Comparison of ENCODE assay signal across 1 cellular context in the genomic region with DNA sequence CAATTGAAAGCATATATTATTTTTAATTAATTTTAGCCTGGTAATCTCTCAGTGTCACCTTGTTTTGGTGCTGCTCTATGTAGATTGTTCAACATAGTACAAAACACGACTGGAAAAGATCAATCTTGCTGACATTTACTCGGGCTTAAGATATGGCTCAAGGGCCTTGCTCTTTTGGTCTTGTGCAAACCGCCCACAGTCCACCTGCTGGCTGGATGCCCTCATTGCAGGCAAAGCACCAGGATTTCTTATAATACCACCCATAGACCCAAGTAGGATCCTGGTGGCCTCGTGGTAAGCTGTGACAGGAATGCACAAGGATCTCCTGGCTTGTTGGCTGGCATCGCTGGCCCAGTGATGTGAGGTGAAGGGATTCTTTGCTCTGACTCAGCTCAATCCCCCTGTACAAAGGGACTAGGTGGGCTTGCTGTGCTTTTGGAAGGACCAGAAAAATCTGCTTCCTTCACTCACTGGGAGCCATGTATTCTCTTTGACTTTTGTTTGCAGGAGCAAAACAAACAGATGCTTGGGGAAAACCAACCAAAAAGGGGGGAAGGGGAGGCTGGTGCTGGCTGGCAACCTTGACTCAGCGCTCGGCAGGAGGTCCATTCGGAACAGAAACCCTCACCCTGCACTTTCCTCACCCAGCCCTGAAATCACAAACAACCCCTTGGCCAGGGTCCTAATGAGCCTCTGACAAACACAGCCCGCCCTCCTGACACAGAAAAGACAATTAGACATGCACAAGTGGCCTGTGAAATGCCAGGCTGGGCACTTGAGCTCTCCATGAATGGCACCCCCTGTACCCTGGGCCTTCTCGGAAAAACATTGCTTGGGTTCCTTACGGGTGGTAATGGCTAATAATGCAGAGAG.
TF ChIP-seq lines count a peak whose summit lies in the region.

No MANE protein-coding gene starts in this region.

TF ChIP-seq in HepG2, 621 proteins besides CTCF, POLR2A, EP300 and RAD21 (continued from another document and continues in another):
- TF ChIP-seq, protein P1, sequence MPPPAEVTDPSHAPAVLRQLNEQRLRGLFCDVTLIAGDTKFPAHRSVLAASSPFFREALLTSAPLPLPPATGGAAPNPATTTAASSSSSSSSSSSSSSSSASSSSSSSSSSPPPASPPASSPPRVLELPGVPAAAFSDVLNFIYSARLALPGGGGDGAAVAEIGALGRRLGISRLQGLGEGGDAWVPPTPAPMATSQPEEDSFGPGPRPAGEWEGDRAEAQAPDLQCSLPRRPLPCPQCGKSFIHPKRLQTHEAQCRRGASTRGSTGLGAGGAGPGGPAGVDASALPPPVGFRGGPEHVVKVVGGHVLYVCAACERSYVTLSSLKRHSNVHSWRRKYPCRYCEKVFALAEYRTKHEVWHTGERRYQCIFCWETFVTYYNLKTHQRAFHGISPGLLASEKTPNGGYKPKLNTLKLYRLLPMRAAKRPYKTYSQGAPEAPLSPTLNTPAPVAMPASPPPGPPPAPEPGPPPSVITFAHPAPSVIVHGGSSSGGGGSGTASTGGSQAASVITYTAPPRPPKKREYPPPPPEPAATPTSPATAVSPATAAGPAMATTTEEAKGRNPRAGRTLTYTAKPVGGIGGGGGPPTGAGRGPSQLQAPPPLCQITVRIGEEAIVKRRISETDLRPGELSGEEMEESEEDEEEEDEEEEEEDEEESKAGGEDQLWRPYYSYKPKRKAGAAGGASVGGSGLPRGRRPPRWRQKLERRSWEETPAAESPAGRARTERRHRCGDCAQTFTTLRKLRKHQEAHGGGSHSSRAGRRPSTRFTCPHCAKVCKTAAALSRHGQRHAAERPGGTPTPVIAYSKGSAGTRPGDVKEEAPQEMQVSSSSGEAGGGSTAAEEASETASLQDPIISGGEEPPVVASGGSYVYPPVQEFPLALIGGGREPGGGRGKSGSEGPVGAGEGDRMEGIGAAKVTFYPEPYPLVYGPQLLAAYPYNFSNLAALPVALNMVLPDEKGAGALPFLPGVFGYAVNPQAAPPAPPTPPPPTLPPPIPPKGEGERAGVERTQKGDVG (CRISPR knock-in tag; IDR thresholded peaks at IDR 0.05; ENCODE audit: borderline replicate concordance): peak; percentile 61; the same call in 1 of the 2 replicates
- TF ChIP-seq ATF7 (IDR thresholded peaks at IDR 0.05) (no peak), ATF7 (CRISPR knock-in tag; IDR thresholded peaks at IDR 0.05) (no peak), HMG20A (CRISPR knock-in tag; IDR thresholded peaks at IDR 0.05; ENCODE audit: borderline replicate concordance) (peak; percentile 24; the same call in 1 of the 2 replicates), ZNF333 (CRISPR knock-in tag; IDR thresholded peaks at IDR 0.05; ENCODE audit: borderline replicate concordance) (no peak), TARDBP (CRISPR knock-in tag; IDR thresholded peaks at IDR 0.05) (no peak), ZNF644 (CRISPR knock-in tag; IDR thresholded peaks at IDR 0.05; ENCODE audit: low read depth) (0 out of 2 replicates have a peak, but pooled peaks have one; percentile 36), GLI4 (CRISPR knock-in tag; IDR thresholded peaks at IDR 0.05; ENCODE audit: borderline replicate concordance) (no peak), JARID2 (CRISPR knock-in tag; IDR thresholded peaks at IDR 0.05; ENCODE audit: insufficient replicate concordance) (no peak), KDM5A (IDR thresholded peaks at IDR 0.05; ENCODE audit: borderline replicate concordance, low read length) (no peak), TAF1 (CRISPR knock-in tag; IDR thresholded peaks at IDR 0.05) (no peak), ZNF841 (CRISPR knock-in tag; IDR thresholded peaks at IDR 0.05; ENCODE audit: borderline replicate concordance) (no peak), FOXK1 (CRISPR knock-in tag; IDR thresholded peaks at IDR 0.05; ENCODE audit: borderline replicate concordance, low read depth) (no peak), ZSCAN9 (CRISPR knock-in tag; IDR thresholded peaks at IDR 0.05; ENCODE audit: borderline replicate concordance) (0 out of 2 replicates have a peak, but pooled peaks have one; percentile 48), PCBP2 (optimal IDR thresholded peaks at IDR 0.05; ENCODE audit: low read depth, low read length, poor library complexity, severe bottlenecking) (no peak), NFKB2 (CRISPR knock-in tag; IDR thresholded peaks at IDR 0.05; ENCODE audit: borderline replicate concordance) (no peak; the same call in 1 of the 2 replicates), ATF1 (CRISPR knock-in tag; IDR thresholded peaks at IDR 0.05) (no peak), RBM22 (optimal IDR thresholded peaks at IDR 0.05; ENCODE audit: low read length) (no peak), ZMYM4 (CRISPR knock-in tag; IDR thresholded peaks at IDR 0.05) (peak; percentile 93), AGO2 (optimal IDR thresholded peaks at IDR 0.05; ENCODE audit: low read depth, low read length) (no peak), GTF3A (CRISPR knock-in tag; conservative IDR thresholded peaks at IDR 0.05) (no peak), TEAD2 (CRISPR knock-in tag; IDR thresholded peaks at IDR 0.05) (no peak), MBD4 (IDR thresholded peaks at IDR 0.05; ENCODE audit: borderline replicate concordance, low read length) (no peak), ZNF570 (CRISPR knock-in tag; IDR thresholded peaks at IDR 0.05; ENCODE audit: borderline replicate concordance) (no peak), RFXANK (CRISPR knock-in tag; IDR thresholded peaks at IDR 0.05) (no peak), ZNF468 (CRISPR knock-in tag; IDR thresholded peaks at IDR 0.05) (no peak), SRY (CRISPR knock-in tag; IDR thresholded peaks at IDR 0.05) (0 out of 2 replicates have a peak, but pooled peaks have one; percentile 19)
- TF ChIP-seq, protein P2, sequence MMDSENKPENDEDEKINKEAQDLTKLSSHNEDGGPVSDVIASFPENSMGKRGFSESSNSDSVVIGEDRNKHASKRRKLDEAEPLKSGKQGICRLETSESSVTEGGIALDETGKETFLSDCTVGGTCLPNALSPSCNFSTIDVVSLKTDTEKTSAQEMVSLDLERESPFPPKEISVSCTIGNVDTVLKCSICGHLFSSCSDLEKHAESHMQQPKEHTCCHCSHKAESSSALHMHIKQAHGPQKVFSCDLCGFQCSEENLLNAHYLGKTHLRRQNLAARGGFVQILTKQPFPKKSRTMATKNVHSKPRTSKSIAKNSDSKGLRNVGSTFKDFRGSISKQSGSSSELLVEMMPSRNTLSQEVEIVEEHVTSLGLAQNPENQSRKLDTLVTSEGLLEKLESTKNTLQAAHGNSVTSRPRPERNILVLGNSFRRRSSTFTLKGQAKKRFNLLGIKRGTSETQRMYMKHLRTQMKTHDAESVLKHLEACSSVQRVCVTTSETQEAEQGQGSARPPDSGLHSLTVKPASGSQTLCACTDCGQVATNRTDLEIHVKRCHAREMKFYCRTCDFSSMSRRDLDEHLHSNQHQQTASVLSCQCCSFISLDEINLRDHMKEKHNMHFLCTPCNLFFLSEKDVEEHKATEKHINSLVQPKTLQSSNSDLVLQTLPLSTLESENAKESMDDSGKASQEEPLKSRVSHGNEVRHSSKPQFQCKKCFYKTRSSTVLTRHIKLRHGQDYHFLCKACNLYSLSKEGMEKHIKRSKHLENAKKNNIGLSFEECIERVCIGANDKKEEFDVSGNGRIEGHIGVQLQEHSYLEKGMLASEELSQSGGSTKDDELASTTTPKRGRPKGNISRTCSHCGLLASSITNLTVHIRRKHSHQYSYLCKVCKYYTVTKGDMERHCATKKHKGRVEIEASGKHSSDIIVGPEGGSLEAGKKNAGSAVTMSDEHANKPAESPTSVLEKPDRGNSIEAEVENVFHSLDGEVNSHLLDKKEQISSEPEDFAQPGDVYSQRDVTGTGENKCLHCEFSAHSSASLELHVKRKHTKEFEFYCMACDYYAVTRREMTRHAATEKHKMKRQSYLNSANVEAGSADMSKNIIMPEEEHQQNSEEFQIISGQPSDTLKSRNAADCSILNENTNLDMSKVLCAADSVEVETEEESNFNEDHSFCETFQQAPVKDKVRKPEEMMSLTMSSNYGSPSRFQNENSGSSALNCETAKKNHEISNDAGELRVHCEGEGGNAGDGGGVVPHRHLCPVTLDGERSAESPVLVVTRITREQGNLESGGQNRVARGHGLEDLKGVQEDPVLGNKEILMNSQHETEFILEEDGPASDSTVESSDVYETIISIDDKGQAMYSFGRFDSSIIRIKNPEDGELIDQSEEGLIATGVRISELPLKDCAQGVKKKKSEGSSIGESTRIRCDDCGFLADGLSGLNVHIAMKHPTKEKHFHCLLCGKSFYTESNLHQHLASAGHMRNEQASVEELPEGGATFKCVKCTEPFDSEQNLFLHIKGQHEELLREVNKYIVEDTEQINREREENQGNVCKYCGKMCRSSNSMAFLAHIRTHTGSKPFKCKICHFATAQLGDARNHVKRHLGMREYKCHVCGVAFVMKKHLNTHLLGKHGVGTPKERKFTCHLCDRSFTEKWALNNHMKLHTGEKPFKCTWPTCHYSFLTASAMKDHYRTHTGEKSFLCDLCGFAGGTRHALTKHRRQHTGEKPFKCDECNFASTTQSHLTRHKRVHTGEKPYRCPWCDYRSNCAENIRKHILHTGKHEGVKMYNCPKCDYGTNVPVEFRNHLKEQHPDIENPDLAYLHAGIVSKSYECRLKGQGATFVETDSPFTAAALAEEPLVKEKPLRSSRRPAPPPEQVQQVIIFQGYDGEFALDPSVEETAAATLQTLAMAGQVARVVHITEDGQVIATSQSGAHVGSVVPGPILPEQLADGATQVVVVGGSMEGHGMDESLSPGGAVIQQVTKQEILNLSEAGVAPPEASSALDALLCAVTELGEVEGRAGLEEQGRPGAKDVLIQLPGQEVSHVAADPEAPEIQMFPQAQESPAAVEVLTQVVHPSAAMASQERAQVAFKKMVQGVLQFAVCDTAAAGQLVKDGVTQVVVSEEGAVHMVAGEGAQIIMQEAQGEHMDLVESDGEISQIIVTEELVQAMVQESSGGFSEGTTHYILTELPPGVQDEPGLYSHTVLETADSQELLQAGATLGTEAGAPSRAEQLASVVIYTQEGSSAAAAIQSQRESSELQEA (CRISPR knock-in tag; IDR thresholded peaks at IDR 0.05; ENCODE audit: not compliant biosample characterization): peak; percentile 29
- TF ChIP-seq, protein P3, sequence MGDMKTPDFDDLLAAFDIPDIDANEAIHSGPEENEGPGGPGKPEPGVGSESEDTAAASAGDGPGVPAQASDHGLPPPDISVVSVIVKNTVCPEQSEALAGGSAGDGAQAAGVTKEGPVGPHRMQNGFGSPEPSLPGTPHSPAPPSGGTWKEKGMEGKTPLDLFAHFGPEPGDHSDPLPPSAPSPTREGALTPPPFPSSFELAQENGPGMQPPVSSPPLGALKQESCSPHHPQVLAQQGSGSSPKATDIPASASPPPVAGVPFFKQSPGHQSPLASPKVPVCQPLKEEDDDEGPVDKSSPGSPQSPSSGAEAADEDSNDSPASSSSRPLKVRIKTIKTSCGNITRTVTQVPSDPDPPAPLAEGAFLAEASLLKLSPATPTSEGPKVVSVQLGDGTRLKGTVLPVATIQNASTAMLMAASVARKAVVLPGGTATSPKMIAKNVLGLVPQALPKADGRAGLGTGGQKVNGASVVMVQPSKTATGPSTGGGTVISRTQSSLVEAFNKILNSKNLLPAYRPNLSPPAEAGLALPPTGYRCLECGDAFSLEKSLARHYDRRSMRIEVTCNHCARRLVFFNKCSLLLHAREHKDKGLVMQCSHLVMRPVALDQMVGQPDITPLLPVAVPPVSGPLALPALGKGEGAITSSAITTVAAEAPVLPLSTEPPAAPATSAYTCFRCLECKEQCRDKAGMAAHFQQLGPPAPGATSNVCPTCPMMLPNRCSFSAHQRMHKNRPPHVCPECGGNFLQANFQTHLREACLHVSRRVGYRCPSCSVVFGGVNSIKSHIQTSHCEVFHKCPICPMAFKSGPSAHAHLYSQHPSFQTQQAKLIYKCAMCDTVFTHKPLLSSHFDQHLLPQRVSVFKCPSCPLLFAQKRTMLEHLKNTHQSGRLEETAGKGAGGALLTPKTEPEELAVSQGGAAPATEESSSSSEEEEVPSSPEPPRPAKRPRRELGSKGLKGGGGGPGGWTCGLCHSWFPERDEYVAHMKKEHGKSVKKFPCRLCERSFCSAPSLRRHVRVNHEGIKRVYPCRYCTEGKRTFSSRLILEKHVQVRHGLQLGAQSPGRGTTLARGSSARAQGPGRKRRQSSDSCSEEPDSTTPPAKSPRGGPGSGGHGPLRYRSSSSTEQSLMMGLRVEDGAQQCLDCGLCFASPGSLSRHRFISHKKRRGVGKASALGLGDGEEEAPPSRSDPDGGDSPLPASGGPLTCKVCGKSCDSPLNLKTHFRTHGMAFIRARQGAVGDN (CRISPR knock-in tag; IDR thresholded peaks at IDR 0.05): peak; percentile 59
- TF ChIP-seq, protein P4, sequence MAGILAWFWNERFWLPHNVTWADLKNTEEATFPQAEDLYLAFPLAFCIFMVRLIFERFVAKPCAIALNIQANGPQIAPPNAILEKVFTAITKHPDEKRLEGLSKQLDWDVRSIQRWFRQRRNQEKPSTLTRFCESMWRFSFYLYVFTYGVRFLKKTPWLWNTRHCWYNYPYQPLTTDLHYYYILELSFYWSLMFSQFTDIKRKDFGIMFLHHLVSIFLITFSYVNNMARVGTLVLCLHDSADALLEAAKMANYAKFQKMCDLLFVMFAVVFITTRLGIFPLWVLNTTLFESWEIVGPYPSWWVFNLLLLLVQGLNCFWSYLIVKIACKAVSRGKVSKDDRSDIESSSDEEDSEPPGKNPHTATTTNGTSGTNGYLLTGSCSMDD (CRISPR knock-in tag; IDR thresholded peaks at IDR 0.05): no peak
- TF ChIP-seq, protein P5, sequence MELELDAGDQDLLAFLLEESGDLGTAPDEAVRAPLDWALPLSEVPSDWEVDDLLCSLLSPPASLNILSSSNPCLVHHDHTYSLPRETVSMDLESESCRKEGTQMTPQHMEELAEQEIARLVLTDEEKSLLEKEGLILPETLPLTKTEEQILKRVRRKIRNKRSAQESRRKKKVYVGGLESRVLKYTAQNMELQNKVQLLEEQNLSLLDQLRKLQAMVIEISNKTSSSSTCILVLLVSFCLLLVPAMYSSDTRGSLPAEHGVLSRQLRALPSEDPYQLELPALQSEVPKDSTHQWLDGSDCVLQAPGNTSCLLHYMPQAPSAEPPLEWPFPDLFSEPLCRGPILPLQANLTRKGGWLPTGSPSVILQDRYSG (CRISPR knock-in tag; IDR thresholded peaks at IDR 0.05): no peak
- TF ChIP-seq, protein P6, sequence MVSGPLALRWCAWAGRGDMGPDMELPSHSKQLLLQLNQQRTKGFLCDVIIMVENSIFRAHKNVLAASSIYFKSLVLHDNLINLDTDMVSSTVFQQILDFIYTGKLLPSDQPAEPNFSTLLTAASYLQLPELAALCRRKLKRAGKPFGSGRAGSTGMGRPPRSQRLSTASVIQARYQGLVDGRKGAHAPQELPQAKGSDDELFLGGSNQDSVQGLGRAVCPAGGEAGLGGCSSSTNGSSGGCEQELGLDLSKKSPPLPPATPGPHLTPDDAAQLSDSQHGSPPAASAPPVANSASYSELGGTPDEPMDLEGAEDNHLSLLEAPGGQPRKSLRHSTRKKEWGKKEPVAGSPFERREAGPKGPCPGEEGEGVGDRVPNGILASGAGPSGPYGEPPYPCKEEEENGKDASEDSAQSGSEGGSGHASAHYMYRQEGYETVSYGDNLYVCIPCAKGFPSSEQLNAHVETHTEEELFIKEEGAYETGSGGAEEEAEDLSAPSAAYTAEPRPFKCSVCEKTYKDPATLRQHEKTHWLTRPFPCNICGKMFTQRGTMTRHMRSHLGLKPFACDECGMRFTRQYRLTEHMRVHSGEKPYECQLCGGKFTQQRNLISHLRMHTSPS (CRISPR knock-in tag; IDR thresholded peaks at IDR 0.05; ENCODE audit: low read depth): 0 out of 2 replicates have a peak, but pooled peaks have one; percentile 42
- TF ChIP-seq, protein P7, sequence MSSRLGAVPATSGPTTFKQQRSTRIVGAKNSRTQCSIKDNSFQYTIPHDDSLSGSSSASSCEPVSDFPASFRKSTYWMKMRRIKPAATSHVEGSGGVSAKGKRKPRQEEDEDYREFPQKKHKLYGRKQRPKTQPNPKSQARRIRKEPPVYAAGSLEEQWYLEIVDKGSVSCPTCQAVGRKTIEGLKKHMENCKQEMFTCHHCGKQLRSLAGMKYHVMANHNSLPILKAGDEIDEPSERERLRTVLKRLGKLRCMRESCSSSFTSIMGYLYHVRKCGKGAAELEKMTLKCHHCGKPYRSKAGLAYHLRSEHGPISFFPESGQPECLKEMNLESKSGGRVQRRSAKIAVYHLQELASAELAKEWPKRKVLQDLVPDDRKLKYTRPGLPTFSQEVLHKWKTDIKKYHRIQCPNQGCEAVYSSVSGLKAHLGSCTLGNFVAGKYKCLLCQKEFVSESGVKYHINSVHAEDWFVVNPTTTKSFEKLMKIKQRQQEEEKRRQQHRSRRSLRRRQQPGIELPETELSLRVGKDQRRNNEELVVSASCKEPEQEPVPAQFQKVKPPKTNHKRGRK (CRISPR knock-in tag; IDR thresholded peaks at IDR 0.05): no peak
